ENCODE assay signal across 8 cellular contexts in genomic region chr2:48601349-48601748, GRCh38. TPM values are rescaled to one million over a fixed set of nuclear protein-coding genes. Genes with fewer than 3 reads are reported as not detected.
DNase-seq lines count a peak whose midpoint lies in the region; ATAC-seq and TF ChIP-seq lines count a peak whose summit lies in the region.

No MANE protein-coding gene starts in this region.

- ATAC-seq in HG03196 (IDR thresholded peaks at IDR 0.05; ENCODE audit: unreplicated experiment) = no peak
- ATAC-seq in HG02588 (IDR thresholded peaks at IDR 0.05; ENCODE audit: unreplicated experiment) = no peak

- H3K9me3 ChIP-seq in OCI-LY3 (ENCODE audit: insufficient read depth, low read length) (no peaks in the 10 kb centered on the region), thyroid gland (no peaks in the 10 kb centered on the region)

- H3K27me3 ChIP-seq in OCI-LY3 (ENCODE audit: low read depth, low read length) (0 out of 2 replicates have a peak, but pooled peaks cover 6% of the 10 kb centered on the region), thyroid gland (no peaks in the 10 kb centered on the region)

- TF ChIP-seq CTCF in OCI-LY3 (IDR thresholded peaks at IDR 0.05; ENCODE audit: low read depth, low read length) (peak; percentile 66), fibroblast of the aortic adventitia (IDR thresholded peaks at IDR 0.05; ENCODE audit: insufficient read depth, low read length) (peak; percentile 17), thyroid gland (IDR thresholded peaks at IDR 0.05) (peak in 4 of 6 experiments; percentile 20 to 45 (median 34))

- H3K36me3 ChIP-seq in OCI-LY3 (replicated peaks; ENCODE audit: low read depth, low read length) = no peaks in the 10 kb centered on the region
- no peaks in the 10 kb centered on the region for H3K36me3 ChIP-seq in thyroid gland

- no peaks in the 10 kb centered on the region for H3K4me1 ChIP-seq in OCI-LY3 (ENCODE audit: low read length)
- H3K4me1 ChIP-seq in thyroid gland = no peaks in the 10 kb centered on the region

- 45 to 52% methylated on average over 7 of the region's 7 CpGs for WGBS in thyroid gland, 2 donors

- no peak overlapping the region for H3K9ac ChIP-seq in OCI-LY3 (ENCODE audit: low read length)

- intact Hi-C loops in thyroid gland (cut with DNase I) = loop anchor here (10.0 kb wide), 1 partner anchor 123 kb away; no protein-coding TSS in a partner anchor

- DNase-seq in DMS53 treated with DMSO at 0.1 percent for 48 hours (lab: John Stamatoyannopoulos, UW; ENCODE audit: unreplicated experiment) (peak; percentile 17), H4 (ENCODE audit: low spot score) (peak; percentile 16), fibroblast of the aortic adventitia (ENCODE audit: low read depth) (no peak), thyroid gland (peak; percentile 44 to 52)
- DNase-seq in activated CD4-positive, CD25-positive, alpha-beta regulatory T cell treated with anti-CD3 and anti-CD28 coated beads, Interleukin-2, amount 50 U/mL, for 72 hours = no peak

- no peak for TF ChIP-seq POLR2A in thyroid gland (IDR thresholded peaks at IDR 0.05)

- no peak overlapping the region for H2AFZ ChIP-seq in OCI-LY3 (ENCODE audit: low read depth, low read length)

- H3K27ac ChIP-seq in OCI-LY3 (ENCODE audit: low read length) (no peak overlapping the region), thyroid gland (no peak overlapping the region)

- peak overlapping the region; percentile 29; the same call in 1 of the 2 replicates for H3K4me2 ChIP-seq in OCI-LY3 (ENCODE audit: low read length)

- no peaks in the 10 kb centered on the region for H3K79me2 ChIP-seq in OCI-LY3 (ENCODE audit: low read length)

- no peaks in the 10 kb centered on the region for H4K20me1 ChIP-seq in OCI-LY3 (ENCODE audit: insufficient read depth, low read length)

- no peak overlapping the region for H3K4me3 ChIP-seq in OCI-LY3 (ENCODE audit: low read length)
- no peak overlapping the region for H3K4me3 ChIP-seq in fibroblast of the aortic adventitia (ENCODE audit: low read depth, low read length)
- H3K4me3 ChIP-seq in thyroid gland (replicated peaks in 1 of 3) = no peak overlapping the region

RNA-seq across cellular contexts. Expression of gene GTF2A1L, which starts 16.3 kb away (rescaled TPM):
- 0.60 TPM in 1 of 2 replicates, not detected in the other for total RNA-seq in H4 (2014; rRNA removed; shearing (Covaris generic))
- 5.0 TPM in 1 of 2 replicates, not detected in the other for total RNA-seq in fibroblast of the aortic adventitia (ENCODE audit: low replicate concordance)
- 1 to 10 TPM in 1 of 4 donors, under 1 TPM in 1, not detected in 2; 0.67 to 4.2 TPM for total RNA-seq in thyroid gland

Comparison
In these comparisons a context has a peak if more than half of its experiments do, and no peak if none do; other contexts are left out.
1. DNase-seq: peak in DMS53 treated with DMSO at 0.1 percent for 48 hours (single experiment), H4 (single experiment) and thyroid gland (2 of 2); none in fibroblast of the aortic adventitia (single experiment) and activated CD4-positive, CD25-positive, alpha-beta regulatory T cell treated with anti-CD3 and anti-CD28 coated beads, Interleukin-2, amount 50 U/mL, for 72 hours (single experiment).
2. Peak in every context shown above with its lines, with median percentiles within 50 percentile points of each other: CTCF ChIP-seq.